In genomic region chr2:20212871-20213503, GRCh38 we compare ENCODE assay signal across 11 cellular contexts. TPM values are rescaled to one million over a fixed set of nuclear protein-coding genes. Genes with fewer than 3 reads are reported as not detected.
DNase-seq lines count a peak whose midpoint lies in the region; ATAC-seq and TF ChIP-seq lines count a peak whose summit lies in the region.
"Had no signal": no experiment of that assay in that cellular context is flagged by ENCODE, and none has a peak within 500 bp of the region (broad histone marks: within the 10 kb centered on the region; RNA-seq: fewer than 3 reads in every experiment).

No MANE protein-coding gene starts in this region.

- no peak overlapping the region for H3K4me3 ChIP-seq in lower lobe of right lung
- H3K4me3 ChIP-seq: A549 had no signal

- H3K27ac ChIP-seq in lower lobe of right lung, result peak overlapping the region; percentile 67

- H3K36me3 ChIP-seq in lower lobe of right lung, result no peaks in the 10 kb centered on the region

- TF ChIP-seq CTCF in MCF 10A (IDR thresholded peaks at IDR 0.05; ENCODE audit: unreplicated experiment) (no peak), lower lobe of right lung (IDR thresholded peaks at IDR 0.05) (no peak), type B pancreatic cell (conservative IDR thresholded peaks at IDR 0.05) (no peak), omental fat pad (IDR thresholded peaks at IDR 0.05) (no peak)

- H3K4me1 ChIP-seq in lower lobe of right lung, result peaks cover 31% of the 10 kb centered on the region

- TSS peak; percentile 57 for BruUV-seq in MCF 10A (replicated peaks; lab: Mats Ljungman, UMichigan)

- H3K36me3 Mint-ChIP-seq in MCF 10A (ENCODE audit: insufficient read depth, unreplicated experiment) (peaks cover 21% of the 10 kb centered on the region), type B pancreatic cell (peaks cover 4% of the 10 kb centered on the region)

- no peaks in the 10 kb centered on the region for H3K9me3 ChIP-seq in lower lobe of right lung
- H3K9me3 ChIP-seq: A549 had no signal

- H3K4me3 Mint-ChIP-seq in MCF 10A (ENCODE audit: unreplicated experiment) (peak overlapping the region; percentile 59), type B pancreatic cell (peak overlapping the region; percentile 71)
- H3K4me3 Mint-ChIP-seq: stimulated activated naive CD8-positive, alpha-beta T cell treated with anti-CD3 and anti-CD28 coated beads, Interleukin-15, amount 100 ng/mL, for 72 hours had no signal

- CTCF ChIA-PET in MCF 10A (lab: Yijun Ruan, JAX), result interaction anchor here (0.5 to 5.8 kb wide), 11 partner anchors 9 to 197 kb away, joined by 3 to 32 read pairs (median 4); partner anchors contain the start of gene SDC1

- peaks cover 73% of the 10 kb centered on the region for H3K4me1 Mint-ChIP-seq in MCF 10A (ENCODE audit: insufficient read depth, unreplicated experiment)
- peaks cover 44% of the 10 kb centered on the region for H3K4me1 Mint-ChIP-seq in type B pancreatic cell (ENCODE audit: unreplicated experiment)
- H3K4me1 Mint-ChIP-seq: stimulated activated naive CD8-positive, alpha-beta T cell treated with anti-CD3 and anti-CD28 coated beads, Interleukin-15, amount 100 ng/mL, for 72 hours had no signal

- H3K27me3 Mint-ChIP-seq in MCF 10A (ENCODE audit: insufficient read depth, unreplicated experiment), result no peaks in the 10 kb centered on the region
- H3K27me3 Mint-ChIP-seq in type B pancreatic cell, result no peaks in the 10 kb centered on the region
- H3K27me3 Mint-ChIP-seq: stimulated activated naive CD8-positive, alpha-beta T cell treated with anti-CD3 and anti-CD28 coated beads, Interleukin-15, amount 100 ng/mL, for 72 hours had no signal

- H3K9me3 Mint-ChIP-seq in MCF 10A (ENCODE audit: unreplicated experiment) (no peaks in the 10 kb centered on the region), type B pancreatic cell (no peaks in the 10 kb centered on the region)
- H3K9me3 Mint-ChIP-seq: stimulated activated naive CD8-positive, alpha-beta T cell treated with anti-CD3 and anti-CD28 coated beads, Interleukin-15, amount 100 ng/mL, for 72 hours had no signal

- intact Hi-C loops in MCF 10A (cut with micrococcal nuclease) (loop anchor here (1.0 kb wide), 1 partner anchor 31 kb away; no protein-coding TSS in a partner anchor), lower lobe of right lung (cut with DNase I) (no loop called here)

- POLR2A ChIA-PET in MCF 10A (lab: Yijun Ruan, JAX), result interaction anchor here (0.6 to 13.0 kb wide), 19 partner anchors 11 to 266 kb away, joined by 3 to 222 read pairs (median 5); partner anchors contain the start of genes LAPTM4A, SDC1 and WDR35

- peak overlapping the region; percentile 88 for H3K27ac Mint-ChIP-seq in MCF 10A (ENCODE audit: low read depth, unreplicated experiment)
- peak overlapping the region; percentile 95 for H3K27ac Mint-ChIP-seq in type B pancreatic cell

- H3K27me3 ChIP-seq in lower lobe of right lung (ENCODE audit: low read depth), result no peaks in the 10 kb centered on the region

- ATAC-seq in lower lobe of right lung, result peak; percentile 77 to 80
- ATAC-seq in GM21786 (IDR thresholded peaks at IDR 0.05; ENCODE audit: unreplicated experiment), result no peak
- ATAC-seq in omental fat pad (ENCODE audit: low FRiP score), result no peak
- ATAC-seq in HG02763 (IDR thresholded peaks at IDR 0.05; ENCODE audit: unreplicated experiment), result no peak
- ATAC-seq: A549; stimulated activated naive CD8-positive, alpha-beta T cell treated with anti-CD3 and anti-CD28 coated beads, Interleukin-15, amount 100 ng/mL, for 72 hours had no signal

- DNase-seq in NCI-H526 (lab: John Stamatoyannopoulos, UW) (peak; percentile 13 to 63), NCI-H526 treated with DMSO at 0.1 percent for 48 hours (lab: John Stamatoyannopoulos, UW) (no peak), MCF 10A (ENCODE audit: unreplicated experiment) (peak; percentile 83), lower lobe of right lung (peak; percentile 85), type B pancreatic cell (ENCODE audit: extremely low spot score, unreplicated experiment) (no peak), omental fat pad (ENCODE audit: low spot score) (no peak)
- DNase-seq: stimulated activated CD4-positive, alpha-beta T cell treated with anti-CD3 and anti-CD28 coated beads, Interleukin-2, amount 100 ng/mL, for 48 hours; stimulated activated naive CD8-positive, alpha-beta T cell treated with anti-CD3 and anti-CD28 coated beads, Interleukin-15, amount 100 ng/mL, for 72 hours had no signal

RNA-seq across cellular contexts. Expression of gene SDC1, which starts 11.9 kb away (rescaled TPM):
- total RNA-seq in MCF 10A (2022), result 214 and 232 TPM in 2 replicates
- 90.0 TPM for total RNA-seq in lower lobe of right lung
- 164 and 375 TPM in 2 replicates for total RNA-seq in type B pancreatic cell (ENCODE audit: low replicate concordance)
- total RNA-seq in omental fat pad, result 1 to 10 TPM in 3 of 4 donors, under 1 TPM in 1; 0.50 to 5.4 (median 1.6) TPM

Comparison
In these comparisons a context has a peak if more than half of its experiments do, and no peak if none do; other contexts are left out.
1. DNase-seq: peak in NCI-H526 (2 of 2), MCF 10A (single experiment) and lower lobe of right lung (single experiment); none in NCI-H526 treated with DMSO at 0.1 percent for 48 hours (single experiment), type B pancreatic cell (single experiment) and omental fat pad (single experiment).
2. ATAC-seq: peak in lower lobe of right lung (2 of 2); none in GM21786 (single experiment), omental fat pad (single experiment) and HG02763 (single experiment).
3. RNA of gene SDC1, which starts 11.9 kb away (total RNA-seq): 214 to 232 TPM in MCF 10A, 164 to 375 TPM in type B pancreatic cell and 90.0 TPM in lower lobe of right lung (single experiment); 0.50 to 5.4 TPM in omental fat pad; every median in the first group is over 10 times any median in the second.